10 cellular contexts compared by ENCODE assay signal in genomic region chr9:100479820-100480219, GRCh38.
"Had no signal": no experiment of that assay in that cellular context is flagged by ENCODE, and none has a peak within 500 bp of the region (broad histone marks: within the 10 kb centered on the region; RNA-seq: fewer than 3 reads in every experiment).

No MANE protein-coding gene starts in this region.

- ATAC-seq: GM23338, HCT116 had no signal

- H3K36me3 ChIP-seq: HAP-1 had no signal

- H3K9me3 ChIP-seq: HAP-1 had no signal

- H3K27ac ChIP-seq: GM23248 had no signal

- FAIRE-seq: H1 had no signal

- H3K4me3 ChIP-seq: GM23248, GM23338, HAP-1 had no signal

- DNase-seq: GM23248, GOT3, H7, H9, HCEC 1CT, HFFc6 had no signal
